In the genomic region with DNA sequence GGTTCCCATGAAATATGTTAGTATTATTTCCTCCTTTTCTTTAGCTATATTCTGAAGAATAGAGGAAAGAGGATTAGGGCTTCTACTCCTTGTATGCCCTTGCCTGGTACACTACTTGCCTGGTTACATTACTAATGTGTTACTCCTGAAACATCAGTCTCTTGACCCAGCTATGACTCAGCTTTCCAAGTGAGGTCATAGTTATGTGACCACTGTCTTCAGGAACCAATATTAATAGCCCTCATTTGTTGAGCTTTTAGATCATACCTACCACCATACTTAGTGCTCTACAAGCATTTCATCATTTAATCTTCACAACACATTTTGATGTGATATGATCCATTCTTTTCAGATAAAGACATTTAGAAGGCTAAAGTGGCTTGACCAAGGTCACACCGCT, we compare ENCODE assay signal across 9 cellular contexts.
A peak's percentile ranks its signal among the peaks of the same experiment; 100 is the strongest.
DNase-seq lines count a peak whose midpoint lies in the region; ATAC-seq and TF ChIP-seq lines count a peak whose summit lies in the region.
"Had no signal": no experiment of that assay in that cellular context is flagged by ENCODE, and none has a peak within 500 bp of the region (broad histone marks: within the 10 kb centered on the region; RNA-seq: fewer than 3 reads in every experiment).

No MANE protein-coding gene starts in this region.

- no peaks in the 10 kb centered on the region for H4K20me1 ChIP-seq in HCT116 (ENCODE audit: insufficient read depth)

- H3K9me2 ChIP-seq in HCT116 (ENCODE audit: insufficient read depth): no peaks in the 10 kb centered on the region

- H3K9me3 ChIP-seq in HCT116 (ENCODE audit: control insufficient read depth in 1 of 2, insufficient read depth in 1 of 2, low read depth in 1 of 2, low read length in 2 of 2): no peaks in the 10 kb centered on the region
- no peaks in the 10 kb centered on the region for H3K9me3 ChIP-seq in Peyer's patch
- H3K9me3 ChIP-seq in lower lobe of right lung: no peaks in the 10 kb centered on the region

- H3K27me3 ChIP-seq in HCT116 (ENCODE audit: insufficient read depth, low read length): no peaks in the 10 kb centered on the region
- H3K27me3 ChIP-seq in Peyer's patch: no peaks in the 10 kb centered on the region
- no peaks in the 10 kb centered on the region for H3K27me3 ChIP-seq in lower lobe of right lung (ENCODE audit: low read depth)

- intact Hi-C loops in HCT116 (cut with micrococcal nuclease): no loop called here
- intact Hi-C loops in lower lobe of right lung (cut with DNase I): no loop called here

- CTCF ChIA-PET in HCT116 (lab: Charles Lee): interaction anchor here (1.2 kb wide), 1 partner anchor 35 kb away, joined by 3 read pairs; no protein-coding TSS in a partner anchor

- H3K36me3 ChIP-seq in HCT116 (ENCODE audit: control insufficient read depth in 1 of 2, insufficient read depth in 2 of 2, low read length in 2 of 2) (no peaks in the 10 kb centered on the region), Peyer's patch (no peaks in the 10 kb centered on the region), lower lobe of right lung (no peaks in the 10 kb centered on the region)

- peak overlapping the region; percentile 56 for H3K4me2 ChIP-seq in HCT116 (ENCODE audit: low read length)

- POLR2A ChIA-PET in HCT116 (lab: Charles Lee): no interaction called here

- TF ChIP-seq CTCF in HCT116 (IDR thresholded peaks at IDR 0.05 in 2 of 3, conservative IDR thresholded peaks at IDR 0.05 in 1 of 3; ENCODE audit: borderline replicate concordance in 1 of 3, insufficient read depth in 1 of 3, low read depth in 2 of 3, low read length in 2 of 3) (no peak), Peyer's patch (IDR thresholded peaks at IDR 0.05) (no peak), lower lobe of right lung (IDR thresholded peaks at IDR 0.05) (no peak)

- H3K4me1 ChIP-seq in HCT116 (ENCODE audit: control insufficient read depth in 1 of 2, insufficient read depth in 2 of 2, low read length in 2 of 2) (peaks cover 0 to 13% of the 10 kb centered on the region in 2 experiments; a peak in 2 of 4 replicates), Peyer's patch (peaks cover 0 to under 1% (median 0%) of the 10 kb centered on the region in 4 donors), lower lobe of right lung (peaks cover 37% of the 10 kb centered on the region)

- no peak overlapping the region for H3K9ac ChIP-seq in HCT116 (ENCODE audit: low read length)

- no peak overlapping the region for H3K4me3 ChIP-seq in HCT116 (replicated peaks in 1 of 2; ENCODE audit: low read depth in 1 of 2, low read length in 2 of 2)
- no peak overlapping the region for H3K4me3 ChIP-seq in Peyer's patch
- no peak overlapping the region for H3K4me3 ChIP-seq in lower lobe of right lung

- DNase-seq in DMS53 (lab: John Stamatoyannopoulos, UW) (peak; percentile 73), HCT116 (ENCODE audit: low read depth, low spot score) (peak; percentile 51), Peyer's patch (no peak), lower lobe of right lung (no peak), NAMALWA (ENCODE audit: low spot score) (no peak), medulla oblongata (ENCODE audit: extremely low spot score) (no peak), T-helper 1 cell (no peak)
- no peak for DNase-seq in activated CD4-positive, CD25-positive, alpha-beta regulatory T cell (lab: John Stamatoyannopoulos, UW)
- DNase-seq: activated CD4-positive, alpha-beta T cell treated with anti-CD3 and anti-CD28 coated beads, Interleukin-2, amount 50 U/mL, for 4 hours had no signal

- TF ChIP-seq POLR2A in HCT116 (IDR thresholded peaks at IDR 0.05; ENCODE audit: borderline replicate concordance, extremely low read depth, insufficient read depth, insufficient read length) (no peak), Peyer's patch (IDR thresholded peaks at IDR 0.05) (no peak)

- H2AFZ ChIP-seq in HCT116 (ENCODE audit: low read depth, low read length, poor library complexity, severe bottlenecking): no peak overlapping the region

- no TSS peak for BruUV-seq in HCT116 (replicated peaks; lab: Mats Ljungman, UMichigan)

- TF ChIP-seq RAD21 in HCT116 (IDR thresholded peaks at IDR 0.05; ENCODE audit: low read depth): no peak

- peak; percentile 80 for ATAC-seq in HCT116
- peak in 1 of 2 donors; percentile 27 for ATAC-seq in lower lobe of right lung

- peaks cover 10% of the 10 kb centered on the region; the same call in 1 of the 2 replicates for H3K79me2 ChIP-seq in HCT116 (ENCODE audit: insufficient read depth, low read length)

- RAD21 ChIA-PET in HCT116 (lab: Charles Lee; ENCODE audit: low non-redundant PET in 1 of 2, low total read pairs in 2 of 2, uncharacterized antibody in 2 of 2, unreplicated experiment in 2 of 2): no interaction called here

- H3K27ac ChIP-seq in HCT116 (ENCODE audit: low read depth, low read length) (no peak overlapping the region), Peyer's patch (peak overlapping the region in 3 of 4 donors; percentile 80 to 94 (median 88)), lower lobe of right lung (peak overlapping the region; percentile 21)

TF ChIP-seq in HCT116, 20 proteins besides CTCF, POLR2A, EP300 and RAD21 (continues in another document):
- no peak for TF ChIP-seq CEBPB (IDR thresholded peaks at IDR 0.05; ENCODE audit: low read depth)
- no peak for TF ChIP-seq YY1 (IDR thresholded peaks at IDR 0.05; ENCODE audit: extremely low read depth, insufficient replicate concordance, low read depth, low read length)
- TF ChIP-seq, protein P1, sequence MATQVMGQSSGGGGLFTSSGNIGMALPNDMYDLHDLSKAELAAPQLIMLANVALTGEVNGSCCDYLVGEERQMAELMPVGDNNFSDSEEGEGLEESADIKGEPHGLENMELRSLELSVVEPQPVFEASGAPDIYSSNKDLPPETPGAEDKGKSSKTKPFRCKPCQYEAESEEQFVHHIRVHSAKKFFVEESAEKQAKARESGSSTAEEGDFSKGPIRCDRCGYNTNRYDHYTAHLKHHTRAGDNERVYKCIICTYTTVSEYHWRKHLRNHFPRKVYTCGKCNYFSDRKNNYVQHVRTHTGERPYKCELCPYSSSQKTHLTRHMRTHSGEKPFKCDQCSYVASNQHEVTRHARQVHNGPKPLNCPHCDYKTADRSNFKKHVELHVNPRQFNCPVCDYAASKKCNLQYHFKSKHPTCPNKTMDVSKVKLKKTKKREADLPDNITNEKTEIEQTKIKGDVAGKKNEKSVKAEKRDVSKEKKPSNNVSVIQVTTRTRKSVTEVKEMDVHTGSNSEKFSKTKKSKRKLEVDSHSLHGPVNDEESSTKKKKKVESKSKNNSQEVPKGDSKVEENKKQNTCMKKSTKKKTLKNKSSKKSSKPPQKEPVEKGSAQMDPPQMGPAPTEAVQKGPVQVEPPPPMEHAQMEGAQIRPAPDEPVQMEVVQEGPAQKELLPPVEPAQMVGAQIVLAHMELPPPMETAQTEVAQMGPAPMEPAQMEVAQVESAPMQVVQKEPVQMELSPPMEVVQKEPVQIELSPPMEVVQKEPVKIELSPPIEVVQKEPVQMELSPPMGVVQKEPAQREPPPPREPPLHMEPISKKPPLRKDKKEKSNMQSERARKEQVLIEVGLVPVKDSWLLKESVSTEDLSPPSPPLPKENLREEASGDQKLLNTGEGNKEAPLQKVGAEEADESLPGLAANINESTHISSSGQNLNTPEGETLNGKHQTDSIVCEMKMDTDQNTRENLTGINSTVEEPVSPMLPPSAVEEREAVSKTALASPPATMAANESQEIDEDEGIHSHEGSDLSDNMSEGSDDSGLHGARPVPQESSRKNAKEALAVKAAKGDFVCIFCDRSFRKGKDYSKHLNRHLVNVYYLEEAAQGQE (IDR thresholded peaks at IDR 0.05; ENCODE audit: low read depth): no peak
- no peak for TF ChIP-seq TCF7L2 (IDR thresholded peaks at IDR 0.05; ENCODE audit: borderline replicate concordance, extremely low read depth, insufficient read depth, insufficient read length)
- TF ChIP-seq SP1 (IDR thresholded peaks at IDR 0.05; ENCODE audit: low read depth): 0 out of 2 replicates have a peak, but pooled peaks have one; percentile 18
- TF ChIP-seq, protein P2, sequence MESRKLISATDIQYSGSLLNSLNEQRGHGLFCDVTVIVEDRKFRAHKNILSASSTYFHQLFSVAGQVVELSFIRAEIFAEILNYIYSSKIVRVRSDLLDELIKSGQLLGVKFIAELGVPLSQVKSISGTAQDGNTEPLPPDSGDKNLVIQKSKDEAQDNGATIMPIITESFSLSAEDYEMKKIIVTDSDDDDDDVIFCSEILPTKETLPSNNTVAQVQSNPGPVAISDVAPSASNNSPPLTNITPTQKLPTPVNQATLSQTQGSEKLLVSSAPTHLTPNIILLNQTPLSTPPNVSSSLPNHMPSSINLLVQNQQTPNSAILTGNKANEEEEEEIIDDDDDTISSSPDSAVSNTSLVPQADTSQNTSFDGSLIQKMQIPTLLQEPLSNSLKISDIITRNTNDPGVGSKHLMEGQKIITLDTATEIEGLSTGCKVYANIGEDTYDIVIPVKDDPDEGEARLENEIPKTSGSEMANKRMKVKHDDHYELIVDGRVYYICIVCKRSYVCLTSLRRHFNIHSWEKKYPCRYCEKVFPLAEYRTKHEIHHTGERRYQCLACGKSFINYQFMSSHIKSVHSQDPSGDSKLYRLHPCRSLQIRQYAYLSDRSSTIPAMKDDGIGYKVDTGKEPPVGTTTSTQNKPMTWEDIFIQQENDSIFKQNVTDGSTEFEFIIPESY (IDR thresholded peaks at IDR 0.05; ENCODE audit: extremely low read depth, insufficient replicate concordance, low read length): no peak
- no peak for TF ChIP-seq EZH2phosphoT487 (IDR thresholded peaks at IDR 0.05; ENCODE audit: borderline replicate concordance)
- TF ChIP-seq EZH2 (IDR thresholded peaks at IDR 0.05): no peak
- 0 out of 2 replicates have a peak, but pooled peaks have one; percentile 27 for TF ChIP-seq SRF (IDR thresholded peaks at IDR 0.05; ENCODE audit: low read depth)
- no peak for TF ChIP-seq ATF3 (IDR thresholded peaks at IDR 0.05)
- no peak for TF ChIP-seq SIN3A (IDR thresholded peaks at IDR 0.05; ENCODE audit: low read depth)
- TF ChIP-seq MAX (IDR thresholded peaks at IDR 0.05): no peak
- no peak for TF ChIP-seq ZFX (IDR thresholded peaks at IDR 0.05)
- TF ChIP-seq FOSL1 (IDR thresholded peaks at IDR 0.05; ENCODE audit: low read depth): peak; percentile 61
- TF ChIP-seq ZNF274 (IDR thresholded peaks at IDR 0.05; ENCODE audit: low read depth, low read length): no peak
- peak; percentile 53 for TF ChIP-seq JUND (IDR thresholded peaks at IDR 0.05)
- no peak for TF ChIP-seq POLR2AphosphoS5 (IDR thresholded peaks at IDR 0.05; ENCODE audit: low read depth, low read length)
- TF ChIP-seq EGR1 (IDR thresholded peaks at IDR 0.05; ENCODE audit: low read depth): no peak
- 0 out of 2 replicates have a peak, but pooled peaks have one; percentile 24 for TF ChIP-seq CBX3 (IDR thresholded peaks at IDR 0.05; ENCODE audit: low read depth)

Comparison
In these comparisons a context has a peak if more than half of its experiments do, and no peak if none do; other contexts are left out.
1. DNase-seq: peak in DMS53 (single experiment) and HCT116 (single experiment); none in Peyer's patch (0 of 3), lower lobe of right lung (single experiment), NAMALWA (single experiment), activated CD4-positive, CD25-positive, alpha-beta regulatory T cell (0 of 4), medulla oblongata (single experiment) and T-helper 1 cell (0 of 5).